In genomic region chr1:25503551-25504426, GRCh38 we compare ENCODE assay signal across 9 cellular contexts. TPM values are rescaled to one million over a fixed set of nuclear protein-coding genes. Genes with fewer than 3 reads are reported as not detected.
DNase-seq lines count a peak whose midpoint lies in the region; ATAC-seq and TF ChIP-seq lines count a peak whose summit lies in the region.
"Had no signal": no experiment of that assay in that cellular context is flagged by ENCODE, and none has a peak within 500 bp of the region (broad histone marks: within the 10 kb centered on the region; RNA-seq: fewer than 3 reads in every experiment).

No MANE protein-coding gene starts in this region.

- H3K4me3 Mint-ChIP-seq in CD8-positive, alpha-beta T cell = no peak overlapping the region
- no peak overlapping the region for H3K4me3 Mint-ChIP-seq in WTC11
- H3K4me3 Mint-ChIP-seq in stimulated activated memory B cell treated with anti-CD40 and anti-IgM and Interleukin-4, amounts not matched to agents 10 μg/mL and 1 μg/mL and 100 μg/mL, for 72 hours = no peak overlapping the region

- intact Hi-C loops in CD8-positive, alpha-beta T cell (cut with DNase I, micrococcal nuclease) = loop anchor here (1.0 to 5.0 kb wide), 6 partner anchors 17 to 308 kb away; no protein-coding TSS in a partner anchor

- H3K27me3 Mint-ChIP-seq in CD8-positive, alpha-beta T cell (ENCODE audit: low read depth) = no peaks in the 10 kb centered on the region
- H3K27me3 Mint-ChIP-seq in WTC11 (ENCODE audit: low read depth) = no peaks in the 10 kb centered on the region
- peaks cover 15% of the 10 kb centered on the region for H3K27me3 Mint-ChIP-seq in stimulated activated memory B cell treated with anti-CD40 and anti-IgM and Interleukin-4, amounts not matched to agents 10 μg/mL and 1 μg/mL and 100 μg/mL, for 72 hours

- H3K36me3 ChIP-seq in CD8-positive, alpha-beta T cell (ENCODE audit: insufficient read depth, low read length) = peaks cover 4% of the 10 kb centered on the region
- H3K36me3 ChIP-seq in HUES64 (ENCODE audit: insufficient read depth, low read length) = no peaks in the 10 kb centered on the region

- H3K27ac ChIP-seq in CD8-positive, alpha-beta T cell (ENCODE audit: low read depth, low read length) = no peak overlapping the region
- peak overlapping the region; percentile 49; the same call in 1 of the 2 replicates for H3K27ac ChIP-seq in HUES64 (ENCODE audit: low read depth, low read length)
- H3K27ac ChIP-seq: skin epidermis had no signal

- H3K36me3 Mint-ChIP-seq in CD8-positive, alpha-beta T cell = peaks cover 25% of the 10 kb centered on the region
- no peaks in the 10 kb centered on the region for H3K36me3 Mint-ChIP-seq in WTC11
- peaks cover 21% of the 10 kb centered on the region for H3K36me3 Mint-ChIP-seq in stimulated activated memory B cell treated with anti-CD40 and anti-IgM and Interleukin-4, amounts not matched to agents 10 μg/mL and 1 μg/mL and 100 μg/mL, for 72 hours

- 71% methylated on average over 12 of the region's 12 CpGs for WGBS in HUES64

- H3K9ac ChIP-seq in HUES64 (ENCODE audit: low read depth, low read length) = no peak overlapping the region

- peaks cover 24% of the 10 kb centered on the region for H3K4me1 ChIP-seq in CD8-positive, alpha-beta T cell (ENCODE audit: insufficient read depth, low read length)
- H3K4me1 ChIP-seq in HUES64 (ENCODE audit: insufficient read depth, low read length) = peaks cover 24% of the 10 kb centered on the region

- peak; percentile 95 for ATAC-seq in CD8-positive, alpha-beta T cell
- ATAC-seq in WTC11 = peak; percentile 87
- peak; percentile 84 for ATAC-seq in stimulated activated memory B cell treated with anti-CD40 and anti-IgM and Interleukin-4, amounts not matched to agents 10 μg/mL and 1 μg/mL and 100 μg/mL, for 72 hours
- no peak for ATAC-seq in GM21717 (IDR thresholded peaks at IDR 0.05; ENCODE audit: unreplicated experiment)

- peak overlapping the region; percentile 32 for H3K27ac Mint-ChIP-seq in CD8-positive, alpha-beta T cell
- peak overlapping the region; percentile 81 for H3K27ac Mint-ChIP-seq in WTC11
- H3K27ac Mint-ChIP-seq in stimulated activated memory B cell treated with anti-CD40 and anti-IgM and Interleukin-4, amounts not matched to agents 10 μg/mL and 1 μg/mL and 100 μg/mL, for 72 hours = no peak overlapping the region

- no peak overlapping the region for H3K4me3 ChIP-seq in CD8-positive, alpha-beta T cell (ENCODE audit: low read depth, low read length)
- no peak overlapping the region for H3K4me3 ChIP-seq in HUES64 (ENCODE audit: low read length)
- H3K4me3 ChIP-seq: skin epidermis had no signal

- H3K4me1 Mint-ChIP-seq in CD8-positive, alpha-beta T cell (ENCODE audit: low read depth) = peaks cover 26% of the 10 kb centered on the region
- peaks cover 46% of the 10 kb centered on the region for H3K4me1 Mint-ChIP-seq in WTC11
- H3K4me1 Mint-ChIP-seq in stimulated activated memory B cell treated with anti-CD40 and anti-IgM and Interleukin-4, amounts not matched to agents 10 μg/mL and 1 μg/mL and 100 μg/mL, for 72 hours = peaks cover 11% of the 10 kb centered on the region

- no peaks in the 10 kb centered on the region for H3K27me3 ChIP-seq in CD8-positive, alpha-beta T cell (ENCODE audit: insufficient read depth, low read length)
- H3K27me3 ChIP-seq in HUES64 (ENCODE audit: insufficient read depth, low read length) = no peaks in the 10 kb centered on the region

- CTCF ChIA-PET in CD8-positive, alpha-beta T cell (lab: Charles Lee) = interaction anchor here (0.6 to 7.1 kb wide), 26 partner anchors 10 to 327 kb away, joined by 3 to 238 read pairs (median 5); partner anchors contain the start of gene LDLRAP1
- CTCF ChIA-PET in WTC11 (lab: Charles Lee) = interaction anchor here (0.5 to 7.0 kb wide), 19 partner anchors 9 to 447 kb away, joined by 3 to 175 read pairs (median 3); partner anchors contain the start of gene MACO1

- no peaks in the 10 kb centered on the region for H3K9me3 Mint-ChIP-seq in CD8-positive, alpha-beta T cell
- H3K9me3 Mint-ChIP-seq in WTC11 = no peaks in the 10 kb centered on the region
- peaks cover 3% of the 10 kb centered on the region for H3K9me3 Mint-ChIP-seq in stimulated activated memory B cell treated with anti-CD40 and anti-IgM and Interleukin-4, amounts not matched to agents 10 μg/mL and 1 μg/mL and 100 μg/mL, for 72 hours

- DNase-seq in CD8-positive, alpha-beta T cell = peak; percentile 55 to 87 (median 76)
- DNase-seq in WTC11 (ENCODE audit: low spot score) (peak; percentile 83), mesenteric fat pad (ENCODE audit: low spot score) (peak; percentile 88), G401 (ENCODE audit: low spot score) (no peak)
- DNase-seq in central memory CD4-positive, alpha-beta T cell = peak; percentile 59

- peak; percentile 69 for TF ChIP-seq CTCF in CD8-positive, alpha-beta T cell (IDR thresholded peaks at IDR 0.05)
- TF ChIP-seq CTCF in WTC11 (IDR thresholded peaks at IDR 0.05) = peak; percentile 21; the same call in 1 of the 2 replicates

- in situ Hi-C loops in G401 (cut with HindIII; ENCODE audit: low sequenced_read_pairs) = no loop called here

- no peaks in the 10 kb centered on the region for H3K9me3 ChIP-seq in CD8-positive, alpha-beta T cell (ENCODE audit: low read length)
- no peaks in the 10 kb centered on the region for H3K9me3 ChIP-seq in HUES64 (ENCODE audit: insufficient read depth, low read depth, low read length)

- POLR2A ChIA-PET in CD8-positive, alpha-beta T cell (lab: Charles Lee) = interaction anchor here (0.6 to 2.2 kb wide), 10 partner anchors 10 to 902 kb away, joined by 3 to 10 read pairs (median 4); partner anchors contain the start of genes MACO1 and MTFR1L
- POLR2A ChIA-PET in WTC11 (lab: Charles Lee) = interaction anchor here (1.0 kb wide), 1 partner anchor 25 kb away, joined by 3 read pairs; no protein-coding TSS in a partner anchor

TF ChIP-seq in WTC11, 78 proteins besides CTCF, POLR2A, EP300 and RAD21:
- TF ChIP-seq, protein P1, sequence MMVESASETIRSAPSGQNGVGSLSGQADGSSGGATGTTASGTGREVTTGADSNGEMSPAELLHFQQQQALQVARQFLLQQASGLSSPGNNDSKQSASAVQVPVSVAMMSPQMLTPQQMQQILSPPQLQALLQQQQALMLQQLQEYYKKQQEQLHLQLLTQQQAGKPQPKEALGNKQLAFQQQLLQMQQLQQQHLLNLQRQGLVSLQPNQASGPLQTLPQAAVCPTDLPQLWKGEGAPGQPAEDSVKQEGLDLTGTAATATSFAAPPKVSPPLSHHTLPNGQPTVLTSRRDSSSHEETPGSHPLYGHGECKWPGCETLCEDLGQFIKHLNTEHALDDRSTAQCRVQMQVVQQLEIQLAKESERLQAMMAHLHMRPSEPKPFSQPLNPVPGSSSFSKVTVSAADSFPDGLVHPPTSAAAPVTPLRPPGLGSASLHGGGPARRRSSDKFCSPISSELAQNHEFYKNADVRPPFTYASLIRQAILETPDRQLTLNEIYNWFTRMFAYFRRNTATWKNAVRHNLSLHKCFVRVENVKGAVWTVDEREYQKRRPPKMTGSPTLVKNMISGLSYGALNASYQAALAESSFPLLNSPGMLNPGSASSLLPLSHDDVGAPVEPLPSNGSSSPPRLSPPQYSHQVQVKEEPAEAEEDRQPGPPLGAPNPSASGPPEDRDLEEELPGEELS (CRISPR knock-in tag; IDR thresholded peaks at IDR 0.05) = no peak

RNA-seq across cellular contexts. Expression of gene LDLRAP1, which starts 39.6 kb away (rescaled TPM):
- total RNA-seq in CD8-positive, alpha-beta T cell = 10 to 100 TPM; 46.1 to 49.5 TPM
- polyA plus RNA-seq in HUES64 (2013, experiment 1 of 2) = 9.5 TPM
- 12.1 TPM for polyA plus RNA-seq in HUES64 (2013, experiment 2 of 2)
- total RNA-seq in WTC11 (2021) = 14.1 to 16.3 TPM (median 14.2 TPM) in 3 replicates
- 27.6 TPM for total RNA-seq in mesenteric fat pad
- 10.8 and 30.6 TPM in 2 replicates for total RNA-seq in G401 (2014; rRNA removed; shearing (Covaris generic))
